ENCODE assay signal across 9 cellular contexts in the genomic region with DNA sequence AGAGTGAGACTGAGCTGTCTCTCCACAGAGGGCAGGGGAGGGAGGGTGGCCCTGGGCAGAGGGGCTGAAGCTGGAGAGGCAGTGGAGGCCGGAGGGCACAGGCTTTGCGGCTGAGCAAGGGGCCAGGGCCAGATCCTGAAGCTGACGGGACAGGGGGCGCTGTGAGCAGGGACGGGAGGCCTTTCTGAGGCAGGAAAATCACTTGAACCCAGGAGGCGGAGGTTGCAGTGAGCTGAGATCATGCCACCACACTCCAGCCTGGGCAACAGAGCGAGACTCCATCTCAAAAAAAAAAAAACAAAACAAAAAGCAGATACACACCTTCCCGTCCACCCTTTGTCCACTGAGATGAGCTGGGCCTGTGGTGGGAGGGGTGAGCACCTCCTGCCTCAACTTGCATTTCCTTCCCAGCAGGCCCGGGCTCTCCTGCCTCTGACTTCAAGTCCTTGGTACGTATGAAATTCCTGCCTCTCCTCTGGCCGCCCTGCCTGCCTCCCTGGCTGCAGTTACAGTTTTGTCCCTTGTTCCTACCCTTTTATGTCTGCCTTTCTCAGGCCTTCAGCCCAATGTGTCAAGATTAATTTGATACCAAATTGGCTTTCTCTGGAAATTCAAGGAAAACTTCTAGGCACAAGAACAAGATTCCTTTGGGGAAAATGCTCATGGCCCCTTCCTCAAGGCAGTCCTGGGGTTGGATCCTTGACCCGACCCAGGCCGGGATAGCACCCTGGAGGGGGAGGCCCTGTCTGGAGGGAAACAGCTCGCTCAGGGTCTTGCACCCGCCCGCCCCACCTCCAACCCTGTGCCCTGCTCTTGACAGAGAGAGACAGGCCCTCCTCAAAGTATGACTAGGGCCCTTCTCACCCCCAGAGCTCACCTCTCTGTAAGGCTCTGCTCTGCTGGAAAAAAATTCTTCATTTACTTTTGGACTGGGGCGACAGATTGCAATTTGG. TPM values are rescaled to one million over a fixed set of nuclear protein-coding genes. Genes with fewer than 3 reads are reported as not detected.
DNase-seq lines count a peak whose midpoint lies in the region; ATAC-seq and TF ChIP-seq lines count a peak whose summit lies in the region.
"Had no signal": no experiment of that assay in that cellular context is flagged by ENCODE, and none has a peak within 500 bp of the region (broad histone marks: within the 10 kb centered on the region; RNA-seq: fewer than 3 reads in every experiment).

No MANE protein-coding gene starts in this region.

- no peaks in the 10 kb centered on the region for H3K27me3 ChIP-seq in SK-N-SH (ENCODE audit: insufficient read depth)

- CTCF ChIA-PET in SK-N-SH (lab: Yijun Ruan, JAX) = interaction anchor here (1.4 to 2.1 kb wide), 2 partner anchors 9 to 13 kb away, joined by 5 to 8 read pairs; no protein-coding TSS in a partner anchor

- H3K27ac Mint-ChIP-seq in progenitor cell of endocrine pancreas = peak overlapping the region; percentile 81

- H3K79me2 ChIP-seq in SK-N-SH (ENCODE audit: insufficient read depth) = no peaks in the 10 kb centered on the region

- no peaks in the 10 kb centered on the region for H3K36me3 ChIP-seq in SK-N-SH (replicated peaks in 1 of 2; ENCODE audit: control insufficient read depth in 1 of 2, insufficient read depth in 2 of 2, low read length in 1 of 2)

- H3K36me3 Mint-ChIP-seq in progenitor cell of endocrine pancreas (ENCODE audit: insufficient read depth) = no peaks in the 10 kb centered on the region

- no peak overlapping the region for H3K4me3 Mint-ChIP-seq in progenitor cell of endocrine pancreas (ENCODE audit: low read depth)

- H3K27ac ChIP-seq in SK-N-SH (ENCODE audit: low read depth in 2 of 2, low read length in 1 of 2) = peak overlapping the region; percentile 36 to 51; a peak in 3 of 4 replicates

- no peaks in the 10 kb centered on the region for H3K9me3 ChIP-seq in SK-N-SH

- TF ChIP-seq EP300 in SK-N-SH (IDR thresholded peaks at IDR 0.05; ENCODE audit: borderline replicate concordance in 1 of 2, low read depth in 1 of 2, low read length in 1 of 2) = no peak

- H3K4me2 ChIP-seq in SK-N-SH = no peak overlapping the region

- no peak overlapping the region for H3K4me3 ChIP-seq in SK-N-SH (ENCODE audit: low read depth in 2 of 2, low read length in 1 of 2)
- no peak overlapping the region for H3K4me3 ChIP-seq in foreskin fibroblast (ENCODE audit: low read depth in 1 of 2, low read length in 2 of 2)

- 79% methylated on average over 12 of the region's 17 CpGs for WGBS in SK-N-SH (ENCODE audit: low lambda C conversion rate)

- no peak for ATAC-seq in HG03378 (IDR thresholded peaks at IDR 0.05; ENCODE audit: unreplicated experiment)

- no peaks in the 10 kb centered on the region for H3K9me3 Mint-ChIP-seq in progenitor cell of endocrine pancreas (ENCODE audit: low read depth)

- H3F3A ChIP-seq in SK-N-SH (replicated peaks; ENCODE audit: insufficient read depth) = no peaks in the 10 kb centered on the region

- TF ChIP-seq RAD21 in SK-N-SH (IDR thresholded peaks at IDR 0.05; ENCODE audit: low read length) = no peak

- peaks cover 8% of the 10 kb centered on the region for H3K4me1 Mint-ChIP-seq in progenitor cell of endocrine pancreas (ENCODE audit: low read depth)

- peak overlapping the region; percentile 39 for H3K9ac ChIP-seq in SK-N-SH

- POLR2A ChIA-PET in SK-N-SH (lab: Yijun Ruan, JAX) = no interaction called here

- DNase-seq in EH (ENCODE audit: low read depth) (peak; percentile 91), SK-N-SH (no peak), foreskin fibroblast (peak in 1 of 2 donors; percentile 66), progenitor cell of endocrine pancreas (ENCODE audit: low spot score, unreplicated experiment) (no peak), NCI-H69 (lab: John Stamatoyannopoulos, UW) (no peak), NCI-H1092 (lab: John Stamatoyannopoulos, UW) (no peak), hypothalamus (lab: John Stamatoyannopoulos, UW) (no peak)
- DNase-seq: activated naive CD4-positive, alpha-beta T cell had no signal

- no peaks in the 10 kb centered on the region for H4K20me1 ChIP-seq in SK-N-SH (ENCODE audit: insufficient read depth)

- no peaks in the 10 kb centered on the region for H3K27me3 Mint-ChIP-seq in progenitor cell of endocrine pancreas

- peak overlapping the region; percentile 83; the same call in 1 of the 2 replicates for H2AFZ ChIP-seq in SK-N-SH (ENCODE audit: low read depth)

- TF ChIP-seq CTCF in SK-N-SH (IDR thresholded peaks at IDR 0.05) (no peak), foreskin fibroblast (IDR thresholded peaks at IDR 0.05; ENCODE audit: low read depth, low read length) (peak; percentile 2), progenitor cell of endocrine pancreas (IDR thresholded peaks at IDR 0.05; ENCODE audit: unreplicated experiment) (no peak)

- peaks cover 0 to 4% of the 10 kb centered on the region in 2 experiments; a peak in 1 of 4 replicates for H3K4me1 ChIP-seq in SK-N-SH (ENCODE audit: control insufficient read depth in 1 of 2, insufficient read depth in 2 of 2, low read depth in 1 of 2, low read length in 1 of 2)

- no peaks in the 10 kb centered on the region for H3K9me2 ChIP-seq in SK-N-SH

TF ChIP-seq in SK-N-SH, 30 proteins besides CTCF, POLR2A, EP300 and RAD21:
- TF ChIP-seq GABPA (IDR thresholded peaks at IDR 0.05; ENCODE audit: low read depth) (no peak), SMC3 (IDR thresholded peaks at IDR 0.05; ENCODE audit: low read depth, low read length) (no peak), NRF1 (IDR thresholded peaks at IDR 0.05; ENCODE audit: low read depth, low read length) (no peak), TAF1 (IDR thresholded peaks at IDR 0.05; ENCODE audit: borderline replicate concordance, low read depth, low read length) (no peak), MEF2A (IDR thresholded peaks at IDR 0.05; ENCODE audit: borderline replicate concordance, low read depth) (no peak), CHD2 (IDR thresholded peaks at IDR 0.05; ENCODE audit: low read length, partially characterized antibody) (no peak), NFIC (IDR thresholded peaks at IDR 0.05; ENCODE audit: borderline replicate concordance) (no peak)
- TF ChIP-seq, protein P1, sequence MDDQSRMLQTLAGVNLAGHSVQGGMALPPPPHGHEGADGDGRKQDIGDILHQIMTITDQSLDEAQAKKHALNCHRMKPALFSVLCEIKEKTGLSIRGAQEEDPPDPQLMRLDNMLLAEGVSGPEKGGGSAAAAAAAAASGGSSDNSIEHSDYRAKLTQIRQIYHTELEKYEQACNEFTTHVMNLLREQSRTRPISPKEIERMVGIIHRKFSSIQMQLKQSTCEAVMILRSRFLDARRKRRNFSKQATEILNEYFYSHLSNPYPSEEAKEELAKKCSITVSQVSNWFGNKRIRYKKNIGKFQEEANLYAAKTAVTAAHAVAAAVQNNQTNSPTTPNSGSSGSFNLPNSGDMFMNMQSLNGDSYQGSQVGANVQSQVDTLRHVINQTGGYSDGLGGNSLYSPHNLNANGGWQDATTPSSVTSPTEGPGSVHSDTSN (IDR thresholded peaks at IDR 0.05) = no peak
- TF ChIP-seq, protein P2, sequence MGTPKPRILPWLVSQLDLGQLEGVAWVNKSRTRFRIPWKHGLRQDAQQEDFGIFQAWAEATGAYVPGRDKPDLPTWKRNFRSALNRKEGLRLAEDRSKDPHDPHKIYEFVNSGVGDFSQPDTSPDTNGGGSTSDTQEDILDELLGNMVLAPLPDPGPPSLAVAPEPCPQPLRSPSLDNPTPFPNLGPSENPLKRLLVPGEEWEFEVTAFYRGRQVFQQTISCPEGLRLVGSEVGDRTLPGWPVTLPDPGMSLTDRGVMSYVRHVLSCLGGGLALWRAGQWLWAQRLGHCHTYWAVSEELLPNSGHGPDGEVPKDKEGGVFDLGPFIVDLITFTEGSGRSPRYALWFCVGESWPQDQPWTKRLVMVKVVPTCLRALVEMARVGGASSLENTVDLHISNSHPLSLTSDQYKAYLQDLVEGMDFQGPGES (IDR thresholded peaks at IDR 0.05; ENCODE audit: low read depth, low read length) = no peak

RNA-seq across cellular contexts. Expression of a gene that starts 11.2 kb away (rescaled TPM):
- 2.4 and 3.4 TPM in 2 replicates for polyA plus RNA-seq in SK-N-SH (2012; rRNA removed)
- 1.9 and 3.0 TPM in 2 replicates for polyA plus RNA-seq in SK-N-SH (2012; cell fraction: cytosol; rRNA removed)
- 11.2 and 16.1 TPM in 2 replicates for polyA plus RNA-seq in SK-N-SH (2012; cell fraction: nucleus; rRNA removed)
- 5.5 and 6.9 TPM in 2 replicates for total RNA-seq in progenitor cell of endocrine pancreas

RNA-seq across cellular contexts. Expression of a gene that starts 22.5 kb away (rescaled TPM):
- polyA plus RNA-seq in SK-N-SH (2012; rRNA removed) = 0.50 and 0.72 TPM in 2 replicates
- polyA plus RNA-seq in SK-N-SH (2012; cell fraction: cytosol; rRNA removed) = 0.13 and 0.37 TPM in 2 replicates
- 0.68 and 0.89 TPM in 2 replicates for polyA plus RNA-seq in SK-N-SH (2012; cell fraction: nucleus; rRNA removed)
- total RNA-seq in progenitor cell of endocrine pancreas = 0.57 TPM in 1 of 2 replicates, not detected in the other

RNA-seq across cellular contexts. Expression of a gene that starts 30.1 kb away (rescaled TPM):
- 20.2 and 32.3 TPM in 2 replicates for polyA plus RNA-seq in SK-N-SH (2012; rRNA removed)
- 9.6 and 16.2 TPM in 2 replicates for polyA plus RNA-seq in SK-N-SH (2012; cell fraction: cytosol; rRNA removed)
- polyA plus RNA-seq in SK-N-SH (2012; cell fraction: nucleus; rRNA removed) = 35.6 and 37.4 TPM in 2 replicates
- 1.9 and 2.1 TPM in 2 replicates for total RNA-seq in progenitor cell of endocrine pancreas

RNA-seq across cellular contexts. Expression of a gene that starts 41.4 kb away (rescaled TPM):
- 110 and 131 TPM in 2 replicates for polyA plus RNA-seq in SK-N-SH (2012; rRNA removed)
- 70.8 and 82.9 TPM in 2 replicates for polyA plus RNA-seq in SK-N-SH (2012; cell fraction: cytosol; rRNA removed)
- 354 and 429 TPM in 2 replicates for polyA plus RNA-seq in SK-N-SH (2012; cell fraction: nucleus; rRNA removed)
- 204 and 212 TPM in 2 replicates for total RNA-seq in progenitor cell of endocrine pancreas

RNA-seq across cellular contexts. Expression of a gene that starts 50.8 kb away (rescaled TPM):
- 22.2 and 22.7 TPM in 2 replicates for polyA plus RNA-seq in SK-N-SH (2012; rRNA removed)
- 14.8 and 16.8 TPM in 2 replicates for polyA plus RNA-seq in SK-N-SH (2012; cell fraction: cytosol; rRNA removed)
- 31.3 and 33.8 TPM in 2 replicates for polyA plus RNA-seq in SK-N-SH (2012; cell fraction: nucleus; rRNA removed)
- 28.4 and 30.8 TPM in 2 replicates for total RNA-seq in progenitor cell of endocrine pancreas
